1 cellular context compared by ENCODE assay signal in genomic region chr2:182444806-182445205, GRCh38.
TF ChIP-seq lines count a peak whose summit lies in the region.

No MANE protein-coding gene starts in this region.

TF ChIP-seq in endothelial cell of umbilical vein, 7 proteins besides CTCF, POLR2A, EP300 and RAD21:
- TF ChIP-seq MAX (IDR thresholded peaks at IDR 0.05; ENCODE audit: insufficient read depth, insufficient read length) (no peak), JUN (IDR thresholded peaks at IDR 0.05; ENCODE audit: borderline replicate concordance, insufficient read depth, insufficient read length, low read depth) (no peak), EZH2 (IDR thresholded peaks at IDR 0.05; ENCODE audit: borderline replicate concordance, low read depth, low read length, severe bottlenecking) (no peak), POLR2AphosphoS5 (IDR thresholded peaks at IDR 0.05; ENCODE audit: insufficient read depth, low read depth, low read length) (no peak), FOS (IDR thresholded peaks at IDR 0.05; ENCODE audit: borderline replicate concordance, insufficient read depth, low read length) (no peak), MYC (IDR thresholded peaks at IDR 0.05; ENCODE audit: low read depth, low read length) (no peak), GATA2 (IDR thresholded peaks at IDR 0.05; ENCODE audit: insufficient read depth, insufficient read length, low read depth, low read length) (no peak)
TF ChIP-seq in endothelial cell of umbilical vein: peak in this region for 0.
